1 cellular context compared by ENCODE assay signal in the genomic region with DNA sequence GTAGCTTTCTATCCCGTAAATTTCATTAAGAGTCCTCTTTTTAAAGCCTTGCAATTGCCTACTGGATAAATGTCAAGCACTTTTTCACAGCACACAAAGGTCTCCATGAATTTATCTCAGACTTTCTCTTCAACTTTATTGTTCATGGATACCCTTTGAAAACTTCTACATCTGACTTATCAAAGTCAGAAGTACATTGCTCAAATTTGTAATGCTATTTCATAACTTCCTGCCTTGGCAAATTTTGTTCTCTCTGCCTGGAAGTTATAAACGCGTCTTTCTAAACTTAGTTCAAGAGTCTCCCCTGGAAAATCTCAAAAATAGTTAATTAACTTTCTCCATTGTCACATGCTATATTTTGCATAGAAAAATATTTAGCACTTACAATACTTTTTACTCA.
TF ChIP-seq lines count a peak whose summit lies in the region.

No MANE protein-coding gene starts in this region.

TF ChIP-seq in A549, 52 proteins besides CTCF, POLR2A, EP300 and RAD21:
- TF ChIP-seq BCL3 (IDR thresholded peaks at IDR 0.05) = no peak
- no peak for TF ChIP-seq ZFP36 (IDR thresholded peaks at IDR 0.05; ENCODE audit: borderline replicate concordance, partially characterized antibody)
- TF ChIP-seq, protein P1, sequence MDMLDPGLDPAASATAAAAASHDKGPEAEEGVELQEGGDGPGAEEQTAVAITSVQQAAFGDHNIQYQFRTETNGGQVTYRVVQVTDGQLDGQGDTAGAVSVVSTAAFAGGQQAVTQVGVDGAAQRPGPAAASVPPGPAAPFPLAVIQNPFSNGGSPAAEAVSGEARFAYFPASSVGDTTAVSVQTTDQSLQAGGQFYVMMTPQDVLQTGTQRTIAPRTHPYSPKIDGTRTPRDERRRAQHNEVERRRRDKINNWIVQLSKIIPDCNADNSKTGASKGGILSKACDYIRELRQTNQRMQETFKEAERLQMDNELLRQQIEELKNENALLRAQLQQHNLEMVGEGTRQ (IDR thresholded peaks at IDR 0.05) = no peak
